Comparison of ENCODE assay signal across 19 cellular contexts in genomic region chr11:40597546-40598113, GRCh38.
"Had no signal": no experiment of that assay in that cellular context is flagged by ENCODE, and none has a peak within 500 bp of the region (broad histone marks: within the 10 kb centered on the region; RNA-seq: fewer than 3 reads in every experiment).

No MANE protein-coding gene starts in this region.

- ATAC-seq: activated CD8-positive, alpha-beta T cell treated with anti-CD3 and anti-CD28 coated beads, Interleukin-2, amount 10 ng/mL, durations not matched to agents 7 days and 5 days; gastrocnemius medialis; left cardiac atrium; right cardiac atrium; stimulated activated naive CD8-positive, alpha-beta T cell treated with anti-CD3 and anti-CD28 coated beads, Interleukin-15, Interleukin-2, amounts not matched to agents 100 U/mL and 50 U/mL, for 24 hours had no signal

- H3K9me3 ChIP-seq: gastrocnemius medialis, prostate gland had no signal

- H3K36me3 Mint-ChIP-seq: activated naive CD8-positive, alpha-beta T cell treated with anti-CD3 and anti-CD28 coated beads for 36 hours; brain had no signal

- H3K4me3 Mint-ChIP-seq: activated CD4-positive, alpha-beta T cell treated with anti-CD3 and anti-CD28 coated beads, Interleukin-2, amount 10 ng/mL, durations not matched to agents 24 days and 14 days; activated CD8-positive, alpha-beta T cell treated with anti-CD3 and anti-CD28 coated beads, Interleukin-2, amount 10 ng/mL, durations not matched to agents 7 days and 5 days; activated naive CD8-positive, alpha-beta T cell treated with anti-CD3 and anti-CD28 coated beads for 36 hours; activated T-helper 1 cell treated with anti-CD3 and anti-CD28 coated beads, Interleukin-12 subunit alpha, Interleukin-12 subunit beta, Interleukin-2, Interleukin-4 antibody, amounts not matched to agents 30 ng/mL and 10 ng/mL and 1 ng/mL, durations not matched to agents 14 hours and 24 hours and 36 hours; brain; neural crest cell had no signal

- H3K4me1 Mint-ChIP-seq: activated CD4-positive, alpha-beta T cell treated with anti-CD3 and anti-CD28 coated beads, Interleukin-2, amount 10 ng/mL, durations not matched to agents 24 days and 14 days; activated naive CD8-positive, alpha-beta T cell treated with anti-CD3 and anti-CD28 coated beads for 36 hours; brain; neural crest cell had no signal

- H3K27ac Mint-ChIP-seq: activated CD4-positive, alpha-beta T cell treated with anti-CD3 and anti-CD28 coated beads, Interleukin-2, amount 10 ng/mL, durations not matched to agents 24 days and 14 days; activated CD8-positive, alpha-beta T cell treated with anti-CD3 and anti-CD28 coated beads, Interleukin-2, amount 10 ng/mL, durations not matched to agents 7 days and 5 days; activated naive CD8-positive, alpha-beta T cell treated with anti-CD3 and anti-CD28 coated beads for 36 hours; activated T-helper 1 cell treated with anti-CD3 and anti-CD28 coated beads, Interleukin-12 subunit alpha, Interleukin-12 subunit beta, Interleukin-2, Interleukin-4 antibody, amounts not matched to agents 30 ng/mL and 10 ng/mL and 1 ng/mL, durations not matched to agents 14 hours and 24 hours and 36 hours; brain had no signal

- H3K36me3 ChIP-seq: gastrocnemius medialis, prostate gland had no signal

- H3K27me3 ChIP-seq: gastrocnemius medialis had no signal

- H3K9me3 Mint-ChIP-seq: brain, neural crest cell had no signal

- H3K27me3 Mint-ChIP-seq: activated CD4-positive, alpha-beta T cell treated with anti-CD3 and anti-CD28 coated beads, Interleukin-2, amount 10 ng/mL, durations not matched to agents 24 days and 14 days; activated naive CD8-positive, alpha-beta T cell treated with anti-CD3 and anti-CD28 coated beads for 36 hours; brain had no signal

- H3K27ac ChIP-seq: gastrocnemius medialis, prostate gland had no signal

- H3K4me3 ChIP-seq: gastrocnemius medialis, lung, prostate gland had no signal

- H3K4me1 ChIP-seq: gastrocnemius medialis, prostate gland had no signal

- DNase-seq: activated CD4-positive, alpha-beta T cell treated with anti-CD3 and anti-CD28 coated beads, Interleukin-2, amount 10 ng/mL, durations not matched to agents 24 days and 14 days; activated CD4-positive, CD25-positive, alpha-beta regulatory T cell; activated CD8-positive, alpha-beta T cell treated with anti-CD3 and anti-CD28 coated beads, Interleukin-2, amount 10 ng/mL, durations not matched to agents 7 days and 5 days; activated naive CD8-positive, alpha-beta T cell treated with anti-CD3 and anti-CD28 coated beads for 36 hours; amygdala; cerebellar nuclear complex; effector CD8-positive, alpha-beta T cell; gastrocnemius medialis; left cardiac atrium; midbrain; right cardiac atrium; small intestine; stimulated activated naive CD8-positive, alpha-beta T cell treated with anti-CD3 and anti-CD28 coated beads, Interleukin-15, Interleukin-2, amounts not matched to agents 100 U/mL and 50 U/mL, for 24 hours; trophoblast cell had no signal
